ENCODE assay signal across 8 cellular contexts in the genomic region with DNA sequence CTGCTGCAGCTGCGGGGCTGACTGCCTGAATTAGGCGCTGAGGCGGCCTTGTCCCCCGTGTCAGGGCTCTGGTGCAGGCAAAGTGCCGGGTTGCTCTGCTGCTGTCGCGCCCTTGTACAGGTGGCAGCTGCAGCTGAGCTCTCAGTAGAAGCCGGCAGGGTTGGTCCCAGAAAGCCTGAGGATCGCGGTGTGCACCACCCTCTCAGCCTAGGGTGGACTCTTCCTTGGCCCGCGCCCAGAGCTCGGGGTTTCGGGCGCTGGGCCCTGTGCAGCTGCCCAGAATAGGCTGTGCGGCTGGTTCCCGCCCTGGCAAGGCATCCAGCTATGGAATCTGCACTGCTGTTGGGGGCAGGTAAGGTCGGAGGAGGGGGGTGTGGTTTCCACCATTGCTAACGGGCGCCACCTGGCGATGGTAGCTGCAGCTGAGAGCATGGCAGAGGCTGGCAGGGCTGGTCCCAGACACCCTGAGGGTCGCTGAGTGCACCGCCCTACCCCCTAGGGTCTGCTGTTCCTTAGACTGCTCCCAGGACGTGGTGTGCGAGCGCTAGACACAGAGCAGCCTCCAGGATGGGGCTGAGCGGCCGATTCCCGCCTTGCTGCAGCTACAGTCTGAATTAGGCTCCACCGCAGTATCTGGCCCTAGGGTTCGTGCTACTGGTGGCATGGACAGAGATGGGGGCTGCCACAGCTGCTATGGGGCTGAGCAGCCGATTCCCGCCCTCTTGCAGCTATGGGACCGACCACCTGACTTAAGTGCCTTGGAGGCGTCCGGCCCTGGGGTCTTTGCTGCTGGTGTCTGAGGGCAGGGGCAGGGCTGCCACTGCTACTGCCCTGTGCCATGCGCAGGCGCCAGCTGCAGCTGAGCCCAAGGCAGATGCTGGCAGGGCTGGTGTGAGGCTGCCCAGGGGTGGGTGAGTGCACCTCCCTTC.
A peak's percentile ranks its signal among the peaks of the same experiment; 100 is the strongest.
DNase-seq lines count a peak whose midpoint lies in the region; ATAC-seq and TF ChIP-seq lines count a peak whose summit lies in the region.
"Not testable (repeated sequence)": the region's sequence is repeated elsewhere in the genome, so short reads cannot be mapped to it uniquely, and the experiment has no call there.

No MANE protein-coding gene starts in this region.

- H3K9me3 Mint-ChIP-seq in activated naive CD4-positive, alpha-beta T cell treated with anti-CD3 and anti-CD28 coated beads, Interleukin-2, amount 10 ng/mL, durations not matched to agents 7 days and 5 days: not testable (repeated sequence)
- peaks cover 15% of the 10 kb centered on the region for H3K9me3 Mint-ChIP-seq in neural progenitor cell

- H3K4me1 Mint-ChIP-seq in activated naive CD4-positive, alpha-beta T cell treated with anti-CD3 and anti-CD28 coated beads, Interleukin-2, amount 10 ng/mL, durations not matched to agents 7 days and 5 days: peaks cover 11% of the 10 kb centered on the region
- not testable (repeated sequence) for H3K4me1 Mint-ChIP-seq in neural progenitor cell

- peak overlapping the region; percentile 91 for H2AFZ ChIP-seq in neural progenitor cell (replicated peaks)

- peaks cover 65% of the 10 kb centered on the region for H3K27me3 Mint-ChIP-seq in activated naive CD4-positive, alpha-beta T cell treated with anti-CD3 and anti-CD28 coated beads, Interleukin-2, amount 10 ng/mL, durations not matched to agents 7 days and 5 days
- H3K27me3 Mint-ChIP-seq in neural progenitor cell (ENCODE audit: insufficient read depth, low read depth): not testable (repeated sequence)

- H3K4me3 ChIP-seq in HFF-Myc (replicated peaks; ENCODE audit: low read depth, low read length): peak overlapping the region; percentile 5; the same call in 1 of the 2 replicates
- peak overlapping the region; percentile 39; the same call in 1 of the 2 replicates for H3K4me3 ChIP-seq in LNCaP clone FGC (ENCODE audit: low read depth, low read length)
- not testable (repeated sequence) for H3K4me3 ChIP-seq in RWPE2 (ENCODE audit: severe bottlenecking)
- peak overlapping the region in 1 of 2 donors; percentile 44 for H3K4me3 ChIP-seq in gastroesophageal sphincter
- H3K4me3 ChIP-seq in neural progenitor cell: peak overlapping the region; percentile 62
- peak overlapping the region; percentile 28 for H3K4me3 ChIP-seq in thymus (ENCODE audit: low read length)

- 20% methylated on average over 1 of the region's 38 CpGs; no CpG with 5 or more reads in 1 of the 2 donors for WGBS in gastroesophageal sphincter (ENCODE audit: low coverage in 1 of 2), 2 donors
- 8% methylated on average over 38 of the region's 38 CpGs for WGBS in thymus

- TF ChIP-seq CTCF in GM10266 (IDR thresholded peaks at IDR 0.05; ENCODE audit: control insufficient read depth, insufficient read depth, low read depth, missing control alignments) (peak; percentile 49), HFF-Myc (IDR thresholded peaks at IDR 0.05; ENCODE audit: low read depth, low read length, missing control alignments) (peak; percentile 56), LNCaP clone FGC (IDR thresholded peaks at IDR 0.05; ENCODE audit: control insufficient read depth, extremely low read depth, insufficient read depth) (peak; percentile 43), RWPE2 (IDR thresholded peaks at IDR 0.05; ENCODE audit: poor library complexity, severe bottlenecking) (peak; percentile 72), gastroesophageal sphincter (IDR thresholded peaks at IDR 0.05) (peak; percentile 19 to 74 (median 44)), neural progenitor cell (IDR thresholded peaks at IDR 0.05) (peak; percentile 65)

- peaks cover 11% of the 10 kb centered on the region for H3K4me1 ChIP-seq in RWPE2 (ENCODE audit: insufficient read depth, poor library complexity, severe bottlenecking)
- peaks cover 0 to 28% (median 20%) of the 10 kb centered on the region in 3 donors for H3K4me1 ChIP-seq in gastroesophageal sphincter
- not testable (repeated sequence) for H3K4me1 ChIP-seq in neural progenitor cell; thymus (ENCODE audit: control insufficient read depth, insufficient read depth, low read length)

- not testable (repeated sequence) for DNase-seq in GM10266 (ENCODE audit: extremely low spot score); HFF-Myc (ENCODE audit: extremely low read depth, low read depth); LNCaP clone FGC (ENCODE audit: low read depth)
- DNase-seq in RWPE2 (ENCODE audit: low spot score) (peak; percentile 67), neural progenitor cell (ENCODE audit: low spot score) (peak; percentile 65)
- peak; percentile 73 for DNase-seq in activated naive CD4-positive, alpha-beta T cell treated with anti-CD3 and anti-CD28 coated beads, Interleukin-2, amount 10 ng/mL, durations not matched to agents 7 days and 5 days

- not testable (repeated sequence) for H3K27ac ChIP-seq in RWPE2 (ENCODE audit: poor library complexity, severe bottlenecking); gastroesophageal sphincter; neural progenitor cell; thymus (ENCODE audit: low read depth)

- H3K79me2 ChIP-seq in neural progenitor cell (ENCODE audit: low read depth): not testable (repeated sequence)

- H4K20me1 ChIP-seq in neural progenitor cell (ENCODE audit: low read depth): not testable (repeated sequence)

- TF ChIP-seq EP300 in gastroesophageal sphincter (IDR thresholded peaks at IDR 0.05): not testable (repeated sequence)

- not testable (repeated sequence) for H3K36me3 Mint-ChIP-seq in activated naive CD4-positive, alpha-beta T cell treated with anti-CD3 and anti-CD28 coated beads, Interleukin-2, amount 10 ng/mL, durations not matched to agents 7 days and 5 days; neural progenitor cell

- peak overlapping the region; percentile 94 for H3K4me2 ChIP-seq in neural progenitor cell

- not testable (repeated sequence) for H3K27me3 ChIP-seq in RWPE2 (ENCODE audit: insufficient read depth, poor library complexity, severe bottlenecking)
- H3K27me3 ChIP-seq in gastroesophageal sphincter (peaks cover 29% of the 10 kb centered on the region), neural progenitor cell (peaks cover 47% of the 10 kb centered on the region), thymus (ENCODE audit: control insufficient read depth, insufficient read depth) (peaks cover 17% of the 10 kb centered on the region)

- not testable (repeated sequence) for H3K36me3 ChIP-seq in RWPE2 (ENCODE audit: low read depth); gastroesophageal sphincter; neural progenitor cell; thymus (ENCODE audit: control insufficient read depth, insufficient read depth)

- not testable (repeated sequence) for H3F3A ChIP-seq in neural progenitor cell (ENCODE audit: low read depth)

- not testable (repeated sequence) for H3K9me3 ChIP-seq in RWPE2 (ENCODE audit: severe bottlenecking); neural progenitor cell (ENCODE audit: low read depth); thymus (ENCODE audit: control insufficient read depth)
- H3K9me3 ChIP-seq in gastroesophageal sphincter: peaks cover 0 to 10% (median 0%) of the 10 kb centered on the region in 3 donors

- H3K27ac Mint-ChIP-seq in activated naive CD4-positive, alpha-beta T cell treated with anti-CD3 and anti-CD28 coated beads, Interleukin-2, amount 10 ng/mL, durations not matched to agents 7 days and 5 days; neural progenitor cell: not testable (repeated sequence)

- peak; percentile 85 for ATAC-seq in RWPE2 (ENCODE audit: low read depth)
- ATAC-seq in gastroesophageal sphincter: peak; percentile 82

- not testable (repeated sequence) for TF ChIP-seq POLR2A in gastroesophageal sphincter (IDR thresholded peaks at IDR 0.05)

- H3K9ac ChIP-seq in neural progenitor cell: not testable (repeated sequence)

- not testable (repeated sequence) for H3K4me3 Mint-ChIP-seq in activated naive CD4-positive, alpha-beta T cell treated with anti-CD3 and anti-CD28 coated beads, Interleukin-2, amount 10 ng/mL, durations not matched to agents 7 days and 5 days
- H3K4me3 Mint-ChIP-seq in neural progenitor cell: peak overlapping the region; percentile 85

- CTCF ChIA-PET in activated naive CD4-positive, alpha-beta T cell treated with anti-CD3 and anti-CD28 coated beads, Interleukin-2, amount 10 ng/mL, durations not matched to agents 7 days and 5 days (lab: Charles Lee): interaction anchor here (0.8 to 3.9 kb wide), 10 partner anchors 9 to 519 kb away, joined by 3 to 65 read pairs (median 10); no protein-coding TSS in a partner anchor
